26 cellular contexts compared by ENCODE assay signal in the genomic region with DNA sequence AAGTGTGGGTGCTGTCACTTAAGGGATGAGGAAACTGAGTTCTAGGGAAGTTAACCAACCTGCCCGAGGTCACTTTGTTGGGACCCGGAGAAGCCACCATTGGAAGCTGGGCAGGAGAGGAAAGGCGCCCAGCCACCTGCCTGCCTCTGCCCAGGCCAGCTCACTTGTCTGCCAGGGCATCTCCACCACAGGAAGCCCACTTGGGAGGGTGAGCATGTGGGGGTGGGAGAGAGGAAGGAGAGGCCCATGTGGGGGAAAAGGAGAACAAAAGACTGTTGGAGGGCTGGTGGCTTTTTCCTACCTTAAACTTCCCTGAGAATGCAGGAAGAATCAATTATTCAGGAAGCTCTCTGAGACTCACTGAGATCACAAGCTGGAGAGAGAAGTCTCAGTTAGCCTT. TPM values are rescaled to one million over a fixed set of nuclear protein-coding genes. Genes with fewer than 3 reads are reported as not detected.
DNase-seq lines count a peak whose midpoint lies in the region; ATAC-seq lines count a peak whose summit lies in the region.
"Had no signal": no experiment of that assay in that cellular context is flagged by ENCODE, and none has a peak within 500 bp of the region (broad histone marks: within the 10 kb centered on the region; RNA-seq: fewer than 3 reads in every experiment).

No MANE protein-coding gene starts in this region.

- H3K4me3 ChIP-seq in H7 (ENCODE audit: insufficient read depth, low read depth, low read length) = no peak overlapping the region
- H3K4me3 ChIP-seq: esophagus squamous epithelium, heart left ventricle, prostate gland, SJCRH30, testis had no signal

- no peak for ATAC-seq in activated T-cell treated with anti-CD3 and anti-CD28 coated beads, Interleukin-2, amount 50 U/mL, for 4 hours
- ATAC-seq in naive thymus-derived CD8-positive, alpha-beta T cell = peak in 1 of 2 donors; percentile 31
- ATAC-seq: foreskin keratinocyte, heart left ventricle, sciatic nerve, WTC11 had no signal

- H3K27me3 Mint-ChIP-seq in activated T-cell treated with anti-CD3 and anti-CD28 coated beads, Interleukin-2, amount 50 U/mL, for 24 hours = no peaks in the 10 kb centered on the region
- H3K27me3 Mint-ChIP-seq in activated T-cell treated with anti-CD3 and anti-CD28 coated beads, Interleukin-2, amount 50 U/mL, for 4 hours (ENCODE audit: low read depth) = no peaks in the 10 kb centered on the region
- H3K27me3 Mint-ChIP-seq in naive thymus-derived CD8-positive, alpha-beta T cell = no peaks in the 10 kb centered on the region
- H3K27me3 Mint-ChIP-seq: dendritic cell treated with granulocyte-macrophage colony-stimulating factor and Interleukin-4, amounts not matched to agents 40 ng/mL and 50 ng/mL, for 4 days; stimulated activated naive CD8-positive, alpha-beta T cell treated with anti-CD3 and anti-CD28 coated beads, Interleukin-15, Interleukin-2, amounts not matched to agents 100 ng/mL and 50 ng/mL, for 24 hours had no signal

- H3K4me3 Mint-ChIP-seq in activated T-cell treated with anti-CD3 and anti-CD28 coated beads, Interleukin-2, amount 50 U/mL, for 24 hours = no peak overlapping the region
- no peak overlapping the region for H3K4me3 Mint-ChIP-seq in activated T-cell treated with anti-CD3 and anti-CD28 coated beads, Interleukin-2, amount 50 U/mL, for 4 hours
- H3K4me3 Mint-ChIP-seq in naive thymus-derived CD8-positive, alpha-beta T cell = peak overlapping the region in 8 of 10 donors; percentile 3 to 80 (median 72)
- H3K4me3 Mint-ChIP-seq: dendritic cell treated with granulocyte-macrophage colony-stimulating factor and Interleukin-4, amounts not matched to agents 40 ng/mL and 50 ng/mL, for 4 days; stimulated activated naive CD8-positive, alpha-beta T cell treated with anti-CD3 and anti-CD28 coated beads, Interleukin-15, Interleukin-2, amounts not matched to agents 100 ng/mL and 50 ng/mL, for 24 hours; WTC11 had no signal

- H3K36me3 ChIP-seq in H7 (replicated peaks; ENCODE audit: control insufficient read depth, insufficient read depth, low read length) = no peaks in the 10 kb centered on the region
- H3K36me3 ChIP-seq: prostate gland had no signal

- DNase-seq in activated T-cell treated with anti-CD3 and anti-CD28 coated beads, Interleukin-2, amount 50 U/mL, for 24 hours = no peak
- no peak for DNase-seq in activated T-cell treated with anti-CD3 and anti-CD28 coated beads, Interleukin-2, amount 50 U/mL, for 4 hours
- peak; percentile 41 for DNase-seq in H7
- peak; percentile 64 for DNase-seq in UCSD-AML1 (lab: John Stamatoyannopoulos, UW; ENCODE audit: unreplicated experiment)
- DNase-seq in naive thymus-derived CD8-positive, alpha-beta T cell = peak in 1 of 10 donors; percentile 24
- DNase-seq in DMS53 (lab: John Stamatoyannopoulos, UW) = no peak
- DNase-seq in NAMALWA (ENCODE audit: low spot score) = no peak
- no peak for DNase-seq in NCI-H2171 (lab: John Stamatoyannopoulos, UW)
- DNase-seq: activated CD8-positive, alpha-beta memory T cell treated with anti-CD3 and anti-CD28 coated beads, Interleukin-2, amount 50 U/mL, for 4 hours; DMS 273 treated with DMSO at 0.1 percent for 48 hours; esophagus squamous epithelium; foreskin keratinocyte; heart left ventricle; kidney; NCI-H1436 treated with DMSO at 0.1 percent for 48 hours; RPMI8226; SJCRH30; stimulated activated CD8-positive, alpha-beta memory T cell treated with anti-CD3 and anti-CD28 coated beads, Interleukin-4, amount 100 ng/mL, for 48 hours; SW 1271; T1000; testis had no signal

- H3K27ac Mint-ChIP-seq in activated T-cell treated with anti-CD3 and anti-CD28 coated beads, Interleukin-2, amount 50 U/mL, for 24 hours = peak overlapping the region; percentile 56
- peak overlapping the region; percentile 90 to 99 (median 96) for H3K27ac Mint-ChIP-seq in naive thymus-derived CD8-positive, alpha-beta T cell
- H3K27ac Mint-ChIP-seq: dendritic cell treated with granulocyte-macrophage colony-stimulating factor and Interleukin-4, amounts not matched to agents 40 ng/mL and 50 ng/mL, for 4 days; stimulated activated naive CD8-positive, alpha-beta T cell treated with anti-CD3 and anti-CD28 coated beads, Interleukin-15, Interleukin-2, amounts not matched to agents 100 ng/mL and 50 ng/mL, for 24 hours; WTC11 had no signal

- no peaks in the 10 kb centered on the region for H3K9me3 Mint-ChIP-seq in activated T-cell treated with anti-CD3 and anti-CD28 coated beads, Interleukin-2, amount 50 U/mL, for 24 hours
- no peaks in the 10 kb centered on the region for H3K9me3 Mint-ChIP-seq in activated T-cell treated with anti-CD3 and anti-CD28 coated beads, Interleukin-2, amount 50 U/mL, for 4 hours
- H3K9me3 Mint-ChIP-seq in naive thymus-derived CD8-positive, alpha-beta T cell = no peaks in the 10 kb centered on the region
- H3K9me3 Mint-ChIP-seq: dendritic cell treated with granulocyte-macrophage colony-stimulating factor and Interleukin-4, amounts not matched to agents 40 ng/mL and 50 ng/mL, for 4 days; stimulated activated naive CD8-positive, alpha-beta T cell treated with anti-CD3 and anti-CD28 coated beads, Interleukin-15, Interleukin-2, amounts not matched to agents 100 ng/mL and 50 ng/mL, for 24 hours; WTC11 had no signal

- H3K4me1 Mint-ChIP-seq in activated T-cell treated with anti-CD3 and anti-CD28 coated beads, Interleukin-2, amount 50 U/mL, for 24 hours (ENCODE audit: low read depth) = peaks cover 31% of the 10 kb centered on the region
- peaks cover 25% of the 10 kb centered on the region for H3K4me1 Mint-ChIP-seq in activated T-cell treated with anti-CD3 and anti-CD28 coated beads, Interleukin-2, amount 50 U/mL, for 4 hours (ENCODE audit: low read depth)
- peaks cover 26 to 72% (median 48%) of the 10 kb centered on the region in 4 donors for H3K4me1 Mint-ChIP-seq in naive thymus-derived CD8-positive, alpha-beta T cell

- POLR2A ChIA-PET in naive thymus-derived CD8-positive, alpha-beta T cell (lab: Charles Lee) = interaction anchor here (1.1 to 2.3 kb wide), 4 partner anchors 11 to 80 kb away, joined by 3 to 23 read pairs (median 8); no protein-coding TSS in a partner anchor

- H3K27me3 ChIP-seq in H7 (ENCODE audit: control insufficient read depth, insufficient read depth, low read length) = no peaks in the 10 kb centered on the region; the same call in 1 of the 2 replicates
- H3K27me3 ChIP-seq: esophagus squamous epithelium, heart left ventricle, SJCRH30, testis had no signal

- H3K36me3 Mint-ChIP-seq in activated T-cell treated with anti-CD3 and anti-CD28 coated beads, Interleukin-2, amount 50 U/mL, for 24 hours (ENCODE audit: low read depth) = peaks cover 10% of the 10 kb centered on the region
- peaks cover 5% of the 10 kb centered on the region for H3K36me3 Mint-ChIP-seq in activated T-cell treated with anti-CD3 and anti-CD28 coated beads, Interleukin-2, amount 50 U/mL, for 4 hours (ENCODE audit: insufficient read depth)
- H3K36me3 Mint-ChIP-seq in naive thymus-derived CD8-positive, alpha-beta T cell = peaks cover 0 to 45% (median 9%) of the 10 kb centered on the region in 3 donors
- H3K36me3 Mint-ChIP-seq: WTC11 had no signal

RNA-seq across cellular contexts. Expression of gene SELENON, which starts 43.8 kb away (rescaled TPM):
- 10 to 100 TPM; 18.9 to 23.8 (median 22.2) TPM for total RNA-seq in activated T-cell treated with anti-CD3 and anti-CD28 coated beads, Interleukin-2, amount 50 U/mL, for 4 hours
- total RNA-seq in H7 (2014; rRNA removed; shearing (Covaris generic)) = 108 and 139 TPM in 2 replicates
- 10 to 100 TPM; 19.2 to 20.4 TPM for total RNA-seq in naive thymus-derived CD8-positive, alpha-beta T cell
- polyA plus RNA-seq in naive thymus-derived CD8-positive, alpha-beta T cell = 1 to 10 TPM; 2.6 to 7.0 (median 2.7) TPM

Comparison
In these comparisons a context has a peak if more than half of its experiments do, and no peak if none do; other contexts are left out.
1. DNase-seq: peak in H7 (single experiment) and UCSD-AML1 (single experiment); none in activated T-cell treated with anti-CD3 and anti-CD28 coated beads, Interleukin-2, amount 50 U/mL, for 24 hours (single experiment), activated T-cell treated with anti-CD3 and anti-CD28 coated beads, Interleukin-2, amount 50 U/mL, for 4 hours (single experiment), DMS53 (single experiment), NAMALWA (single experiment) and NCI-H2171 (single experiment).
2. H3K4me3 Mint-ChIP-seq: peak in naive thymus-derived CD8-positive, alpha-beta T cell (8 of 10); none in activated T-cell treated with anti-CD3 and anti-CD28 coated beads, Interleukin-2, amount 50 U/mL, for 24 hours (single experiment) and activated T-cell treated with anti-CD3 and anti-CD28 coated beads, Interleukin-2, amount 50 U/mL, for 4 hours (single experiment).